ENCODE assay signal across 35 cellular contexts in the genomic region with DNA sequence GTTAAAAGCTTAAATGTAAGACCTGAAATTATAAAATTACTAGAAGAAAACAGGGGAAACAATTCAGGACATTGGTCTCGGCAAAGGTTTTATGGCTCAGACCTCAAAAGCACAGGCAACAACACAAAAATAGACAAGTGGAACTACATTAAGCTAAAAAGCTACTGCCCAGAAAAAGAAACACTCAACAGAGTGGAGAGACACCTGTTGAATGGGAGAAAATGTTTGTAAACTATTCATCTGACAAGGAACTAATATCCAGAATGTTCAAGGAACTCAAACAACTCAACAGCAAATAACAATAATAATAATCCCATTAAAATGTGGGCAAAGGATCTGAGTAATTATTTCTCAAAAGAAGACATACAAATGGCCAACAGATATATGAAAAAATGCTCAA.
"Had no signal": no experiment of that assay in that cellular context is flagged by ENCODE, and none has a peak within 500 bp of the region (broad histone marks: within the 10 kb centered on the region; RNA-seq: fewer than 3 reads in every experiment).

No MANE protein-coding gene starts in this region.

- H3K27me3 ChIP-seq: MG63 had no signal

- H3K36me3 ChIP-seq: MG63 had no signal

- H3K4me3 ChIP-seq: MG63 had no signal

- DNase-seq: Karpas-422, Kasumi-1, MG63, MM.1S, MV-4-11, NCI-H1048, NCI-H1092, NCI-H1092 treated with DMSO at 0.1 percent for 48 hours, NCI-H1105, NCI-H1105 treated with DMSO at 0.1 percent for 48 hours, NCI-H1417, NCI-H1417 treated with DMSO at 0.1 percent for 48 hours, NCI-H1436, NCI-H1436 treated with DMSO at 0.1 percent for 48 hours, NCI-H146, NCI-H1694, NCI-H1694 treated with DMSO at 0.1 percent for 48 hours, NCI-H187, NCI-H187 treated with DMSO at 0.1 percent for 48 hours, NCI-H1930, NCI-H2029, NCI-H2029 treated with DMSO at 0.1 percent for 48 hours, NCI-H2081, NCI-H2081 treated with DMSO at 0.1 percent for 48 hours, NCI-H2107, NCI-H2171, NCI-H2171 treated with DMSO at 0.1 percent for 48 hours, NCI-H2227 treated with DMSO at 0.1 percent for 48 hours, NCI-H226, NCI-H345, NCI-H446, NCI-H446 treated with DMSO at 0.1 percent for 48 hours, NCI-H510A, NCI-H510A treated with DMSO at 0.1 percent for 48 hours, NCI-H524 had no signal
